8 cellular contexts compared by ENCODE assay signal in genomic region chr1:15684468-15685283, GRCh38. TPM values are rescaled to one million over a fixed set of nuclear protein-coding genes. Genes with fewer than 3 reads are reported as not detected.
A peak's percentile ranks its signal among the peaks of the same experiment; 100 is the strongest.
DNase-seq lines count a peak whose midpoint lies in the region; ATAC-seq and TF ChIP-seq lines count a peak whose summit lies in the region.

No MANE protein-coding gene starts in this region.

- H3K27ac ChIP-seq in AG04450 (ENCODE audit: low read depth, low read length): peak overlapping the region; percentile 31

- POLR2A ChIA-PET in AG04450 (lab: Yijun Ruan, JAX): no interaction called here

- DNase-seq in AG04450 (ENCODE audit: low read depth, low spot score): no peak
- peak; percentile 41 for DNase-seq in M059J (ENCODE audit: low read depth)
- peak; percentile 64 to 68 for DNase-seq in activated T-cell treated with anti-CD3 and anti-CD28 coated beads, Interleukin-2, amount 50 U/mL, for 48 hours
- peak; percentile 32 for DNase-seq in fibroblast of the aortic adventitia (ENCODE audit: low read depth)
- peak; percentile 37 for DNase-seq in neural crest cell (ENCODE audit: low read depth, low spot score)

- no peaks in the 10 kb centered on the region for H3K27me3 ChIP-seq in AG04450 (ENCODE audit: control insufficient read depth, insufficient read depth, low read length)

- peak; percentile 24 for ATAC-seq in GM18867 (IDR thresholded peaks at IDR 0.05; ENCODE audit: unreplicated experiment)
- ATAC-seq in GM21723 (IDR thresholded peaks at IDR 0.05; ENCODE audit: unreplicated experiment): no peak
- no peak for ATAC-seq in HG03457 (IDR thresholded peaks at IDR 0.05; ENCODE audit: unreplicated experiment)

- H3K27me3 Mint-ChIP-seq in neural crest cell (ENCODE audit: low read depth): no peaks in the 10 kb centered on the region

- peak overlapping the region; percentile 64 for H3K4me3 ChIP-seq in AG04450 (ENCODE audit: low read depth, low read length)
- peak overlapping the region; percentile 87 for H3K4me3 ChIP-seq in fibroblast of the aortic adventitia (ENCODE audit: low read depth, low read length)

- peak overlapping the region; percentile 89 for H3K27ac Mint-ChIP-seq in neural crest cell (ENCODE audit: unreplicated experiment)

- H3K36me3 Mint-ChIP-seq in neural crest cell (ENCODE audit: low read depth): peaks cover 4% of the 10 kb centered on the region

- peak overlapping the region; percentile 91 for H3K4me3 Mint-ChIP-seq in neural crest cell

- peaks cover 18% of the 10 kb centered on the region for H3K4me1 Mint-ChIP-seq in neural crest cell

- CTCF ChIA-PET in AG04450 (lab: Charles Lee): no interaction called here

- peaks cover 3% of the 10 kb centered on the region for H3K9me3 Mint-ChIP-seq in neural crest cell

- TF ChIP-seq CTCF in AG04450 (IDR thresholded peaks at IDR 0.05; ENCODE audit: low read depth, low read length): 0 out of 2 replicates have a peak, but pooled peaks have one; percentile 14
- TF ChIP-seq CTCF in fibroblast of the aortic adventitia (IDR thresholded peaks at IDR 0.05; ENCODE audit: insufficient read depth, low read length): peak; percentile 47
- peak; percentile 35 for TF ChIP-seq CTCF in neural crest cell (conservative IDR thresholded peaks at IDR 0.05)

- no peaks in the 10 kb centered on the region; the same call in 1 of the 2 replicates for H3K9me3 ChIP-seq in AG04450 (ENCODE audit: control insufficient read depth, insufficient read depth, low read length)

RNA-seq across cellular contexts. Expression of gene PLEKHM2, which starts 0.6 kb away (rescaled TPM):
- 24.4 and 37.1 TPM in 2 replicates for polyA plus RNA-seq in AG04450 (2011; rRNA removed)
- polyA minus RNA-seq in AG04450 (2011; rRNA and poly(A)+ RNA removed): 42.9 and 52.3 TPM in 2 replicates
- 35.3 and 59.1 TPM in 2 replicates for total RNA-seq in M059J (2014; rRNA removed; shearing (Covaris generic))
- total RNA-seq in fibroblast of the aortic adventitia (ENCODE audit: low replicate concordance) (19.3 and 76.5 TPM in 2 replicates), neural crest cell (61.2 and 64.5 TPM in 2 replicates)

RNA-seq across cellular contexts. Expression of gene SLC25A34, which starts 51.4 kb away (rescaled TPM):
- polyA plus RNA-seq in AG04450 (2011; rRNA removed): 0.46 and 0.60 TPM in 2 replicates
- polyA minus RNA-seq in AG04450 (2011; rRNA and poly(A)+ RNA removed): 0.17 and 0.46 TPM in 2 replicates
- 0.27 and 0.44 TPM in 2 replicates for total RNA-seq in M059J (2014; rRNA removed; shearing (Covaris generic))
- total RNA-seq in fibroblast of the aortic adventitia (ENCODE audit: low replicate concordance): 0.54 and 0.65 TPM in 2 replicates
- 2.9 and 3.3 TPM in 2 replicates for total RNA-seq in neural crest cell

RNA-seq across cellular contexts. Expression of gene TMEM82, which starts 57.6 kb away (rescaled TPM):
- polyA plus RNA-seq in AG04450 (2011; rRNA removed): not detected in 2 replicates
- polyA minus RNA-seq in AG04450 (2011; rRNA and poly(A)+ RNA removed): not detected in 2 replicates
- total RNA-seq in M059J (2014; rRNA removed; shearing (Covaris generic)): not detected in 2 replicates
- total RNA-seq in fibroblast of the aortic adventitia (ENCODE audit: low replicate concordance): not detected in 2 replicates
- not detected in 2 replicates for total RNA-seq in neural crest cell
